ENCODE assay signal across 28 cellular contexts in genomic region chr5:43497311-43498104, GRCh38. TPM values are rescaled to one million over a fixed set of nuclear protein-coding genes. Genes with fewer than 3 reads are reported as not detected.
A peak's percentile ranks its signal among the peaks of the same experiment; 100 is the strongest.
DNase-seq lines count a peak whose midpoint lies in the region; ATAC-seq, FAIRE-seq and TF ChIP-seq lines count a peak whose summit lies in the region.
"Had no signal": no experiment of that assay in that cellular context is flagged by ENCODE, and none has a peak within 500 bp of the region (broad histone marks: within the 10 kb centered on the region; RNA-seq: fewer than 3 reads in every experiment).

No MANE protein-coding gene starts in this region.

- no peak overlapping the region for H3K27ac Mint-ChIP-seq in CD8-positive, alpha-beta T cell
- H3K27ac Mint-ChIP-seq: activated naive CD8-positive, alpha-beta T cell; activated T-helper 2 cell treated with anti-CD3 and anti-CD28 coated beads, Interferon-gamma antibody, Interleukin-2, Interleukin-4, amounts not matched to agents 10 μg/mL and 5 μg/mL and 100 μg/mL, durations not matched to agents 14 hours and 24 hours and 36 hours; stimulated activated memory B cell treated with anti-CD40 and anti-IgM and Interleukin-4, amounts not matched to agents 10 μg/mL and 1 μg/mL and 100 μg/mL, for 72 hours had no signal

- H3K4me3 Mint-ChIP-seq in CD8-positive, alpha-beta T cell = peak overlapping the region; percentile 38
- H3K4me3 Mint-ChIP-seq: activated naive CD8-positive, alpha-beta T cell; dendritic cell treated with granulocyte-macrophage colony-stimulating factor and Interleukin-4, amounts not matched to agents 40 ng/mL and 50 ng/mL, for 4 days; stimulated activated memory B cell treated with anti-CD40 and anti-IgM and Interleukin-4, amounts not matched to agents 10 μg/mL and 1 μg/mL and 100 μg/mL, for 72 hours had no signal

- H2AFZ ChIP-seq in GM12878 (ENCODE audit: control insufficient read depth, low read depth, low read length) = peak overlapping the region; percentile 63

- no peak overlapping the region for H2BK15ac ChIP-seq in mesendoderm (replicated peaks; ENCODE audit: low read depth)

- H4K8ac ChIP-seq in mesendoderm (ENCODE audit: low read depth, low read length) = no peak overlapping the region

- no peaks in the 10 kb centered on the region for H3K9me3 ChIP-seq in CD8-positive, alpha-beta T cell (ENCODE audit: low read length)
- H3K9me3 ChIP-seq in GM12878 (replicated peaks; ENCODE audit: control insufficient read depth, insufficient read depth, low read length) = no peaks in the 10 kb centered on the region
- no peaks in the 10 kb centered on the region for H3K9me3 ChIP-seq in sigmoid colon
- H3K9me3 ChIP-seq: BLaER1 treated with 17β-estradiol and CSF1 and Interleukin-3, amounts not matched to agents 10 nM and 100 nM; Peyer's patch; uterus had no signal

- no peak overlapping the region for H3K27ac ChIP-seq in CD8-positive, alpha-beta T cell (ENCODE audit: low read depth, low read length)
- H3K27ac ChIP-seq in GM12878 (ENCODE audit: control insufficient read depth, insufficient read depth) = no peak overlapping the region
- no peak overlapping the region for H3K27ac ChIP-seq in mesendoderm (ENCODE audit: low read depth, low read length)
- no peak overlapping the region for H3K27ac ChIP-seq in sigmoid colon
- H3K27ac ChIP-seq: BLaER1 treated with 17β-estradiol and CSF1 and Interleukin-3, amounts not matched to agents 10 nM and 100 nM; uterus had no signal

- H3K9ac ChIP-seq in GM12878 (ENCODE audit: control insufficient read depth, insufficient read depth, low read length) (no peak overlapping the region), mesendoderm (ENCODE audit: low read length) (no peak overlapping the region)
- H3K9ac ChIP-seq: BLaER1 treated with 17β-estradiol and CSF1 and Interleukin-3, amounts not matched to agents 10 nM and 100 nM had no signal

- POLR2A ChIA-PET in CD8-positive, alpha-beta T cell (lab: Charles Lee) = interaction anchor here (1.2 to 1.5 kb wide), 2 partner anchors 12 to 13 kb away, joined by 3 to 7 read pairs; partner anchors contain the start of gene TMEM267
- POLR2A ChIA-PET in GM12878 (lab: Charles Lee) = interaction anchor here (3.5 kb wide), 1 partner anchor 13 kb away, joined by 16 read pairs; the partner anchor contains the start of gene TMEM267

- no TSS peak for BruUV-seq in GM12878 (replicated peaks; lab: Mats Ljungman, UMichigan)

- in situ Hi-C loops in GM12878 (cut with MboI) (no loop called here), G401 (cut with HindIII; ENCODE audit: low sequenced_read_pairs) (no loop called here)

- H3K18ac ChIP-seq in mesendoderm (ENCODE audit: low read length) = no peak overlapping the region

- no peak overlapping the region for H2BK120ac ChIP-seq in mesendoderm (ENCODE audit: low read depth, low read length)

- peaks cover 9% of the 10 kb centered on the region for H3K36me3 Mint-ChIP-seq in CD8-positive, alpha-beta T cell
- H3K36me3 Mint-ChIP-seq: stimulated activated memory B cell treated with anti-CD40 and anti-IgM and Interleukin-4, amounts not matched to agents 10 μg/mL and 1 μg/mL and 100 μg/mL, for 72 hours had no signal

- CTCF ChIA-PET in CD8-positive, alpha-beta T cell (lab: Charles Lee) = interaction anchor here (2.5 kb wide), 1 partner anchor 13 kb away, joined by 10 read pairs; the partner anchor contains the start of gene TMEM267
- CTCF ChIA-PET in GM12878 (lab: Yijun Ruan, JAX) = interaction anchor here (1.3 to 2.2 kb wide), 4 partner anchors 12 to 112 kb away, joined by 4 to 7 read pairs (median 5); partner anchors contain the start of gene TMEM267

- H3K4me2 ChIP-seq in GM12878 (ENCODE audit: control insufficient read depth, insufficient read depth) (peak overlapping the region; percentile 22; the same call in 1 of the 2 replicates), mesendoderm (ENCODE audit: low read length) (no peak overlapping the region)
- H3K4me2 ChIP-seq: smooth muscle cell had no signal

- no peaks in the 10 kb centered on the region for H3K36me3 ChIP-seq in CD8-positive, alpha-beta T cell (ENCODE audit: insufficient read depth, low read length)
- H3K36me3 ChIP-seq in GM12878 (ENCODE audit: control insufficient read depth in 2 of 2, insufficient read depth in 2 of 2, low read length in 1 of 2) (no peaks in the 10 kb centered on the region), mesendoderm (ENCODE audit: control insufficient read depth, insufficient read depth, low read length) (no peaks in the 10 kb centered on the region), sigmoid colon (peaks cover 0 to 2% (median 0%) of the 10 kb centered on the region in 4 donors)
- H3K36me3 ChIP-seq: Peyer's patch, uterus had no signal

- no peaks in the 10 kb centered on the region for H3K27me3 Mint-ChIP-seq in CD8-positive, alpha-beta T cell (ENCODE audit: low read depth)
- H3K27me3 Mint-ChIP-seq: activated naive CD8-positive, alpha-beta T cell; dendritic cell treated with granulocyte-macrophage colony-stimulating factor and Interleukin-4, amounts not matched to agents 40 ng/mL and 50 ng/mL, for 4 days; stimulated activated memory B cell treated with anti-CD40 and anti-IgM and Interleukin-4, amounts not matched to agents 10 μg/mL and 1 μg/mL and 100 μg/mL, for 72 hours had no signal

- intact Hi-C loops in CD8-positive, alpha-beta T cell (cut with DNase I, micrococcal nuclease) = no loop called here
- intact Hi-C loops in GM12878 (cut with micrococcal nuclease; ENCODE audit: unreplicated experiment) (no loop called here), sigmoid colon (cut with DNase I) (no loop called here)

- TF ChIP-seq POLR2A in H54 (IDR thresholded peaks at IDR 0.05; ENCODE audit: low read depth, low read length) (no peak), GM12878 (IDR thresholded peaks at IDR 0.05; ENCODE audit: low read depth, low read length) (no peak), sigmoid colon (IDR thresholded peaks at IDR 0.05) (no peak)

- H3K56ac ChIP-seq in mesendoderm (ENCODE audit: low read length) = no peak overlapping the region

- H4K5ac ChIP-seq in mesendoderm (ENCODE audit: low read length) = no peak overlapping the region

- FAIRE-seq in H54 (lab: Jason Lieb, UNC) (peak; percentile 36), GM12878 (lab: Jason Lieb, UNC) (no peak)
- FAIRE-seq: GM18507, TTC549 had no signal

- H3K9me3 Mint-ChIP-seq in CD8-positive, alpha-beta T cell = no peaks in the 10 kb centered on the region
- H3K9me3 Mint-ChIP-seq: activated T-helper 2 cell treated with anti-CD3 and anti-CD28 coated beads, Interferon-gamma antibody, Interleukin-2, Interleukin-4, amounts not matched to agents 10 μg/mL and 5 μg/mL and 100 μg/mL, durations not matched to agents 14 hours and 24 hours and 36 hours; dendritic cell treated with granulocyte-macrophage colony-stimulating factor and Interleukin-4, amounts not matched to agents 40 ng/mL and 50 ng/mL, for 4 days; stimulated activated memory B cell treated with anti-CD40 and anti-IgM and Interleukin-4, amounts not matched to agents 10 μg/mL and 1 μg/mL and 100 μg/mL, for 72 hours had no signal

- H3K79me1 ChIP-seq in mesendoderm (ENCODE audit: low read length) = no peaks in the 10 kb centered on the region

- no peak overlapping the region for H2BK5ac ChIP-seq in mesendoderm (ENCODE audit: low read length)

- no peaks in the 10 kb centered on the region for H3K4me1 ChIP-seq in CD8-positive, alpha-beta T cell (ENCODE audit: insufficient read depth, low read length)
- no peaks in the 10 kb centered on the region for H3K4me1 ChIP-seq in GM12878 (ENCODE audit: control insufficient read depth, insufficient read depth, low read length)
- H3K4me1 ChIP-seq in mesendoderm (ENCODE audit: control insufficient read depth, low read depth, low read length) = no peaks in the 10 kb centered on the region
- H3K4me1 ChIP-seq in sigmoid colon = no peaks in the 10 kb centered on the region
- H3K4me1 ChIP-seq: Peyer's patch, uterus had no signal

- no peak for ATAC-seq in CD8-positive, alpha-beta T cell
- ATAC-seq in GM12878 = peak; percentile 89
- ATAC-seq: stimulated activated memory B cell treated with anti-CD40 and anti-IgM and Interleukin-4, amounts not matched to agents 10 μg/mL and 1 μg/mL and 100 μg/mL, for 72 hours had no signal

- no peak for DNase-seq in CD8-positive, alpha-beta T cell
- DNase-seq in H54 (ENCODE audit: insufficient read length, low spot score) = no peak
- no peak for DNase-seq in GM12878 (ENCODE audit: low read depth, low spot score)
- peak; percentile 43 for DNase-seq in mesendoderm
- no peak for DNase-seq in G401 (ENCODE audit: low spot score)
- DNase-seq in stimulated activated CD4-positive, alpha-beta T cell treated with anti-CD3 and anti-CD28 coated beads, Interleukin-2, amount 100 ng/mL, for 24 hours = no peak
- no peak for DNase-seq in HuH-7 (ENCODE audit: low spot score)
- DNase-seq in sigmoid colon = no peak
- DNase-seq: ACHN; aorta; GOT3; KBM-7; MM.1S; NCI-H1436; NK-92 treated with Interleukin-12 subunit alpha and Interleukin-12 subunit beta, amount 100 ng/mL, for 24 hours; Peyer's patch; SIG-M5; stimulated activated CD4-positive, alpha-beta T cell treated with anti-CD3 and anti-CD28 coated beads, Interleukin-4, amount 100 ng/mL, for 1 hour; uterus had no signal

- H3K79me2 ChIP-seq in GM12878 (ENCODE audit: control insufficient read depth, insufficient read depth, low read length) (no peaks in the 10 kb centered on the region), mesendoderm (ENCODE audit: control insufficient read depth, insufficient read depth, low read length) (no peaks in the 10 kb centered on the region)

- no peak for TF ChIP-seq RAD21 in GM12878 (IDR thresholded peaks at IDR 0.05; ENCODE audit: insufficient read depth, low read depth, low read length)

- no peak overlapping the region for H2AK5ac ChIP-seq in mesendoderm (ENCODE audit: low read length)

- H3K4ac ChIP-seq in mesendoderm (ENCODE audit: low read depth, low read length) = no peak overlapping the region

- SMC1A ChIA-PET in GM12878 (lab: Charles Lee; ENCODE audit: uncharacterized antibody, unreplicated experiment) = interaction anchor here (0.6 to 3.4 kb wide), 2 partner anchors 12 to 16 kb away, joined by 3 to 20 read pairs; partner anchors contain the start of gene TMEM267

- no peak for TF ChIP-seq EP300 in GM12878 (IDR thresholded peaks at IDR 0.05; ENCODE audit: borderline replicate concordance in 1 of 2, control insufficient read depth in 1 of 2, low read depth in 2 of 2, low read length in 2 of 2)
- TF ChIP-seq EP300 in sigmoid colon (IDR thresholded peaks at IDR 0.05) = no peak

- H3K4me3 ChIP-seq in CD8-positive, alpha-beta T cell (ENCODE audit: low read depth, low read length) = no peak overlapping the region
- H3K4me3 ChIP-seq in GM12878 (no peak overlapping the region), mesendoderm (ENCODE audit: low read length) (no peak overlapping the region), sigmoid colon (no peak overlapping the region)
- H3K4me3 ChIP-seq: BLaER1 treated with 17β-estradiol and CSF1 and Interleukin-3, amounts not matched to agents 10 nM and 100 nM; lung; smooth muscle cell; uterus had no signal

- 90% methylated on average over 5 of the region's 5 CpGs for WGBS in GM12878 (ENCODE audit: insufficient coverage, insufficient replicate concordance, low lambda C conversion rate, missing lambda C conversion rate)
- no CpG with 5 or more reads among the region's 5 CpGs for WGBS in mesendoderm (ENCODE audit: extremely low coverage, insufficient coverage, low lambda C conversion rate)
- WGBS in sigmoid colon, 2 donors = 36 to 72% methylated on average over 5 of the region's 5 CpGs

- RAD21 ChIA-PET in GM12878 (lab: Charles Lee; ENCODE audit: unreplicated experiment) = interaction anchor here (2.2 kb wide), 1 partner anchor 13 kb away, joined by 16 read pairs; the partner anchor contains the start of gene TMEM267

- H3K27me3 ChIP-seq in CD8-positive, alpha-beta T cell (ENCODE audit: insufficient read depth, low read length) = no peaks in the 10 kb centered on the region
- H3K27me3 ChIP-seq in GM12878 (replicated peaks in 1 of 2; ENCODE audit: control insufficient read depth in 2 of 2, insufficient read depth in 2 of 2, low read length in 1 of 2) (no peaks in the 10 kb centered on the region), mesendoderm (ENCODE audit: insufficient read depth, low read length, poor library complexity) (no peaks in the 10 kb centered on the region), sigmoid colon (no peaks in the 10 kb centered on the region)
- H3K27me3 ChIP-seq: BLaER1 treated with 17β-estradiol and CSF1 and Interleukin-3, amounts not matched to agents 10 nM and 100 nM; Peyer's patch; uterus had no signal

- no peaks in the 10 kb centered on the region for H4K20me1 ChIP-seq in GM12878 (ENCODE audit: control insufficient read depth, insufficient read depth)
- H4K20me1 ChIP-seq: BLaER1 treated with 17β-estradiol and CSF1 and Interleukin-3, amounts not matched to agents 10 nM and 100 nM had no signal

- TF ChIP-seq CTCF in CD8-positive, alpha-beta T cell (IDR thresholded peaks at IDR 0.05) = no peak
- TF ChIP-seq CTCF in GM12878 (IDR thresholded peaks at IDR 0.05 in 2 of 3, conservative IDR thresholded peaks at IDR 0.05 in 1 of 3; ENCODE audit: control insufficient read depth in 2 of 3, extremely low read depth in 1 of 3, insufficient read depth in 1 of 3, low read depth in 3 of 3, low read length in 3 of 3) (no peak), sigmoid colon (IDR thresholded peaks at IDR 0.05) (no peak)

- no peaks in the 10 kb centered on the region for H3K4me1 Mint-ChIP-seq in CD8-positive, alpha-beta T cell (ENCODE audit: low read depth)
- H3K4me1 Mint-ChIP-seq: stimulated activated memory B cell treated with anti-CD40 and anti-IgM and Interleukin-4, amounts not matched to agents 10 μg/mL and 1 μg/mL and 100 μg/mL, for 72 hours had no signal

- no peak overlapping the region for H3K23ac ChIP-seq in mesendoderm (ENCODE audit: low read length)

RNA-seq across cellular contexts. Expression of gene TMEM267, which starts 13.8 kb away (rescaled TPM):
- 1 to 10 TPM; 8.1 to 9.3 TPM for total RNA-seq in CD8-positive, alpha-beta T cell
- 16.1 and 17.4 TPM in 2 replicates for total RNA-seq in GM12878 (2013; cell fraction: nucleolus; rRNA removed)
- 7.7 and 15.3 TPM in 2 replicates for total RNA-seq in GM12878 (2014; rRNA removed)
- 8.2 and 9.0 TPM in 2 replicates for total RNA-seq in GM12878 (2014; rRNA removed; fragmentation: Illumina TruSeq; extraction: Trizol)
- total RNA-seq in GM12878 (2021) = 11.3 and 11.7 TPM in 2 replicates
- 11.2 TPM for polyA plus RNA-seq in GM12878 (2011; ENCODE audit: low read depth)
- polyA plus RNA-seq in GM12878 (2011; rRNA removed) = 16.4 and 20.3 TPM in 2 replicates
- polyA plus RNA-seq in GM12878 (2011; cell fraction: cytosol; rRNA removed) = 4.9 and 6.1 TPM in 2 replicates
- 8.3 and 9.7 TPM in 2 replicates for polyA plus RNA-seq in GM12878 (2011; cell fraction: nucleus; rRNA removed)
- 7.5 and 8.9 TPM in 2 replicates for polyA plus RNA-seq in GM12878 (2012)
- polyA plus RNA-seq in GM12878 (2014; fragmentation: Illumina TruSeq; extraction: Trizol) = 10.6 and 11.0 TPM in 2 replicates
- 10 to 100 TPM; 20.5 to 37.3 TPM for polyA plus RNA-seq in GM12878 (2014; fragmentation: Nextera tagmentation; extraction: Ambion mirVana)
- 7.4 and 9.5 TPM in 2 replicates for polyA plus RNA-seq in GM12878 (2014; rRNA removed)
- 10 to 100 TPM; 15.3 to 18.4 TPM for polyA plus RNA-seq in GM12878 (2016; fragmentation: Nextera tagmentation; extraction: Ambion mirVana)
- polyA minus RNA-seq in GM12878 (2011; rRNA and poly(A)+ RNA removed) = 18.5 and 19.2 TPM in 2 replicates
- polyA minus RNA-seq in GM12878 (2011; cell fraction: cytosol; rRNA and poly(A)+ RNA removed) = 4.6 and 6.3 TPM in 2 replicates
- polyA minus RNA-seq in GM12878 (2011; cell fraction: nucleus; rRNA and poly(A)+ RNA removed) = 2.8 and 3.5 TPM in 2 replicates
- polyA plus RNA-seq in mesendoderm (2013, experiment 1 of 2) = 4.6 TPM
- 5.2 TPM for polyA plus RNA-seq in mesendoderm (2013, experiment 2 of 2)
- total RNA-seq in G401 (2014; rRNA removed; shearing (Covaris generic)) = 8.3 and 10.5 TPM in 2 replicates
- total RNA-seq in sigmoid colon = 10 to 100 TPM in 3 of 4 donors, 1 to 10 TPM in 1; 9.9 to 15.0 (median 11.4) TPM
- 1 to 10 TPM; 3.2 to 6.3 (median 3.6) TPM for polyA plus RNA-seq in sigmoid colon

RNA-seq across cellular contexts. Expression of gene C5orf34, which starts 17.4 kb away (rescaled TPM):
- under 1 TPM; 0.61 to 0.95 TPM for total RNA-seq in CD8-positive, alpha-beta T cell
- total RNA-seq in GM12878 (2013; cell fraction: nucleolus; rRNA removed) = 27.1 and 27.9 TPM in 2 replicates
- total RNA-seq in GM12878 (2014; rRNA removed) (9.4 and 13.0 TPM in 2 replicates), GM12878 (2014; rRNA removed; fragmentation: Illumina TruSeq; extraction: Trizol) (9.9 and 10.6 TPM in 2 replicates), GM12878 (2021) (5.6 and 6.1 TPM in 2 replicates), sigmoid colon (1 to 10 TPM; 1.1 to 4.3 (median 1.8) TPM)
- polyA plus RNA-seq in GM12878 (2011; ENCODE audit: low read depth) = 1.0 TPM
- polyA plus RNA-seq in GM12878 (2011; rRNA removed) (12.0 and 16.4 TPM in 2 replicates), GM12878 (2014; fragmentation: Illumina TruSeq; extraction: Trizol) (10.6 and 14.9 TPM in 2 replicates), GM12878 (2014; fragmentation: Nextera tagmentation; extraction: Ambion mirVana) (1 to 10 TPM; 7.4 to 8.8 TPM), GM12878 (2014; rRNA removed) (6.5 and 6.9 TPM in 2 replicates), GM12878 (2016; fragmentation: Nextera tagmentation; extraction: Ambion mirVana) (10 to 100 TPM; 12.9 to 15.1 TPM), sigmoid colon (1 to 10 TPM in 1 of 3 donors, under 1 TPM in 1, not detected in 1; 0.60 to 1.6 TPM)
- polyA plus RNA-seq in GM12878 (2011; cell fraction: cytosol; rRNA removed) = 3.3 and 4.2 TPM in 2 replicates
- polyA plus RNA-seq in GM12878 (2011; cell fraction: nucleus; rRNA removed) = 17.5 and 18.4 TPM in 2 replicates
- 1.8 and 4.2 TPM in 2 replicates for polyA plus RNA-seq in GM12878 (2012)
- polyA minus RNA-seq in GM12878 (2011; rRNA and poly(A)+ RNA removed) = 9.8 and 15.1 TPM in 2 replicates
- polyA minus RNA-seq in GM12878 (2011; cell fraction: cytosol; rRNA and poly(A)+ RNA removed) = 1.9 and 2.9 TPM in 2 replicates
- 9.1 and 12.9 TPM in 2 replicates for polyA minus RNA-seq in GM12878 (2011; cell fraction: nucleus; rRNA and poly(A)+ RNA removed)
- 6.1 TPM for polyA plus RNA-seq in mesendoderm (2013, experiment 1 of 2)
- 6.6 TPM for polyA plus RNA-seq in mesendoderm (2013, experiment 2 of 2)
- 6.8 and 14.1 TPM in 2 replicates for total RNA-seq in G401 (2014; rRNA removed; shearing (Covaris generic))

RNA-seq across cellular contexts. Expression of gene PAIP1, which starts 59.4 kb away (rescaled TPM):
- total RNA-seq in CD8-positive, alpha-beta T cell = 10 to 100 TPM; 40.3 to 45.7 TPM
- 27.2 and 28.4 TPM in 2 replicates for total RNA-seq in GM12878 (2013; cell fraction: nucleolus; rRNA removed)
- total RNA-seq in GM12878 (2014; rRNA removed) (55.6 and 67.0 TPM in 2 replicates), GM12878 (2014; rRNA removed; fragmentation: Illumina TruSeq; extraction: Trizol) (56.3 and 64.1 TPM in 2 replicates), GM12878 (2021) (42.2 and 43.0 TPM in 2 replicates), sigmoid colon (100 to 1,000 TPM in 3 of 4 donors, 10 to 100 TPM in 1; 89.9 to 123 (median 112) TPM)
- 14.1 TPM for polyA plus RNA-seq in GM12878 (2011; ENCODE audit: low read depth)
- polyA plus RNA-seq in GM12878 (2011; rRNA removed) (90.9 and 94.3 TPM in 2 replicates), GM12878 (2014; fragmentation: Illumina TruSeq; extraction: Trizol) (63.4 and 81.3 TPM in 2 replicates), GM12878 (2014; fragmentation: Nextera tagmentation; extraction: Ambion mirVana) (10 to 100 TPM; 37.4 to 52.7 TPM), GM12878 (2014; rRNA removed) (43.3 and 46.4 TPM in 2 replicates), GM12878 (2016; fragmentation: Nextera tagmentation; extraction: Ambion mirVana) (10 to 100 TPM; 58.3 to 70.7 TPM), sigmoid colon (10 to 100 TPM; 37.9 to 67.3 (median 55.0) TPM)
- 39.9 and 43.7 TPM in 2 replicates for polyA plus RNA-seq in GM12878 (2011; cell fraction: cytosol; rRNA removed)
- polyA plus RNA-seq in GM12878 (2011; cell fraction: nucleus; rRNA removed) = 30.6 and 38.6 TPM in 2 replicates
- polyA plus RNA-seq in GM12878 (2012) = 26.2 and 35.9 TPM in 2 replicates
- polyA minus RNA-seq in GM12878 (2011; rRNA and poly(A)+ RNA removed) = 59.9 and 66.1 TPM in 2 replicates
- polyA minus RNA-seq in GM12878 (2011; cell fraction: cytosol; rRNA and poly(A)+ RNA removed) = 22.3 and 22.8 TPM in 2 replicates
- 10.8 and 17.7 TPM in 2 replicates for polyA minus RNA-seq in GM12878 (2011; cell fraction: nucleus; rRNA and poly(A)+ RNA removed)
- 82.6 TPM for polyA plus RNA-seq in mesendoderm (2013, experiment 1 of 2)
- 83.9 TPM for polyA plus RNA-seq in mesendoderm (2013, experiment 2 of 2)
- total RNA-seq in G401 (2014; rRNA removed; shearing (Covaris generic)) = 119 and 135 TPM in 2 replicates
